12 cellular contexts compared by ENCODE assay signal in genomic region chr19:19485161-19485997, GRCh38. TPM values are rescaled to one million over a fixed set of nuclear protein-coding genes. Genes with fewer than 3 reads are reported as not detected.
DNase-seq lines count a peak whose midpoint lies in the region; ATAC-seq and TF ChIP-seq lines count a peak whose summit lies in the region.
"Had no signal": no experiment of that assay in that cellular context is flagged by ENCODE, and none has a peak within 500 bp of the region (broad histone marks: within the 10 kb centered on the region; RNA-seq: fewer than 3 reads in every experiment).

No MANE protein-coding gene starts in this region.

- no peak for ATAC-seq in CD4-positive, alpha-beta T cell (ENCODE audit: poor library complexity)
- ATAC-seq in IMR-90 (ENCODE audit: low read depth) = peak; percentile 24
- ATAC-seq: activated CD4-positive, CD25-positive, alpha-beta regulatory T cell treated with anti-CD3 and anti-CD28 coated beads, Interleukin-2, amount 50 U/mL, for 24 hours had no signal

- peaks cover 45% of the 10 kb centered on the region for H3K4me1 ChIP-seq in IMR-90 (ENCODE audit: control insufficient read depth, insufficient read depth, low read length)

- peaks cover 26% of the 10 kb centered on the region for H3K9me1 ChIP-seq in IMR-90 (ENCODE audit: insufficient read depth, low read length)

- H2AK5ac ChIP-seq in IMR-90 (ENCODE audit: low read depth, low read length) = peak overlapping the region; percentile 63; the same call in 1 of the 2 replicates

- WGBS in IMR-90 (ENCODE audit: extremely low coverage in 2 of 2, insufficient read length in 1 of 2), 2 experiments = 36% methylated on average over 4 of the region's 15 CpGs; no CpG with 5 or more reads in 1 of the 2 experiments

- H4K91ac ChIP-seq in IMR-90 (ENCODE audit: insufficient read depth, low read depth, low read length) = peak overlapping the region; percentile 49

- H4K20me1 ChIP-seq in IMR-90 (ENCODE audit: insufficient read depth, low read length) = peaks cover 16% of the 10 kb centered on the region; the same call in 1 of the 2 replicates

- H3K4me1 Mint-ChIP-seq in CD4-positive, alpha-beta T cell (ENCODE audit: low read depth) = peaks cover 68% of the 10 kb centered on the region
- H3K4me1 Mint-ChIP-seq in chondrocyte (ENCODE audit: low read depth) = peaks cover 36% of the 10 kb centered on the region

- no peaks in the 10 kb centered on the region for H3K9me3 Mint-ChIP-seq in CD4-positive, alpha-beta T cell
- H3K9me3 Mint-ChIP-seq in chondrocyte (ENCODE audit: low read depth) = no peaks in the 10 kb centered on the region

- peak overlapping the region; percentile 4 for H2AFZ ChIP-seq in IMR-90 (replicated peaks; ENCODE audit: low read length, poor library complexity)

- peaks cover 31% of the 10 kb centered on the region for H3K36me3 Mint-ChIP-seq in CD4-positive, alpha-beta T cell (ENCODE audit: low read depth)
- H3K36me3 Mint-ChIP-seq in chondrocyte (ENCODE audit: low read depth) = peaks cover 2% of the 10 kb centered on the region

- POLR2A ChIA-PET in CD4-positive, alpha-beta T cell (lab: Charles Lee) = interaction anchor here (0.7 to 7.0 kb wide), 3 partner anchors 27 to 121 kb away, joined by 3 to 81 read pairs (median 3); no protein-coding TSS in a partner anchor
- POLR2A ChIA-PET in IMR-90 (lab: Charles Lee; ENCODE audit: unreplicated experiment) = no interaction called here

- H3K4ac ChIP-seq in IMR-90 (ENCODE audit: low read depth, low read length) = peak overlapping the region; percentile 59

- H3K36me3 ChIP-seq in IMR-90 (ENCODE audit: control insufficient read depth, insufficient read depth, low read length) = peaks cover 4% of the 10 kb centered on the region; the same call in 1 of the 2 replicates

- peak overlapping the region; percentile 16 for H3K23ac ChIP-seq in IMR-90 (ENCODE audit: low read depth, low read length)

- DNase-seq in CD4-positive, alpha-beta T cell = no peak
- DNase-seq in IMR-90 = peak; percentile 68
- no peak for DNase-seq in chondrocyte (ENCODE audit: low spot score)
- DNase-seq in myocyte (ENCODE audit: low read depth) = peak; percentile 80
- DNase-seq in KG1 (lab: John Stamatoyannopoulos, UW) = no peak
- DNase-seq in DMS79 (lab: John Stamatoyannopoulos, UW) = no peak
- DNase-seq in effector CD8-positive, alpha-beta T cell (lab: John Stamatoyannopoulos, UW) = no peak
- DNase-seq in NCI-H226 = no peak
- DNase-seq: cerebellar nuclear complex, NCI-H446 had no signal

- H2BK5ac ChIP-seq in IMR-90 (ENCODE audit: low read depth, low read length, poor library complexity, severe bottlenecking) = peak overlapping the region; percentile 29

- TF ChIP-seq POLR2A in IMR-90 (IDR thresholded peaks at IDR 0.05; ENCODE audit: low read depth, low read length) = no peak

- intact Hi-C loops in CD4-positive, alpha-beta T cell (cut with DNase I, micrococcal nuclease) = no loop called here
- intact Hi-C loops in IMR-90 (cut with micrococcal nuclease) = loop anchor here (5.0 kb wide), 1 partner anchor 98 kb away; no protein-coding TSS in a partner anchor

- no peak overlapping the region for H3K56ac ChIP-seq in IMR-90 (ENCODE audit: extremely low read depth, insufficient read depth, low read length)

- peak overlapping the region; percentile 18 to 51 for H4K8ac ChIP-seq in IMR-90 (ENCODE audit: low read depth in 2 of 2, low read length in 2 of 2)

- H3K27ac Mint-ChIP-seq in CD4-positive, alpha-beta T cell = peak overlapping the region; percentile 99
- H3K27ac Mint-ChIP-seq in chondrocyte (ENCODE audit: unreplicated experiment) = peak overlapping the region; percentile 50

- no peaks in the 10 kb centered on the region for H3K27me3 ChIP-seq in CD4-positive, alpha-beta T cell (ENCODE audit: control insufficient read depth, insufficient read depth, low read length)
- H3K27me3 ChIP-seq in IMR-90 (ENCODE audit: control insufficient read depth, insufficient read depth, low read length) = no peaks in the 10 kb centered on the region

- no peak overlapping the region for H3K27ac ChIP-seq in CD4-positive, alpha-beta T cell (ENCODE audit: low read depth, low read length)
- H3K27ac ChIP-seq in IMR-90 (ENCODE audit: insufficient read depth, low read length) = peak overlapping the region; percentile 61

- H2AK9ac ChIP-seq in IMR-90 (replicated peaks; ENCODE audit: low read depth, low read length, poor library complexity) = peak overlapping the region; percentile 51

- in situ Hi-C loops in IMR-90 (cut with MboI; ENCODE audit: low sequenced_read_pairs) = no loop called here

- dilution Hi-C loops in IMR-90 (cut with HindIII; ENCODE audit: low sequenced_read_pairs, unreplicated experiment) = no loop called here

- peaks cover 14 to 85% of the 10 kb centered on the region in 2 experiments for H3K79me1 ChIP-seq in IMR-90 (ENCODE audit: low read depth in 1 of 2, low read length in 2 of 2)

- CTCF ChIA-PET in CD4-positive, alpha-beta T cell (lab: Charles Lee) = interaction anchor here (0.9 kb wide), 1 partner anchor 10 kb away, joined by 3 read pairs; no protein-coding TSS in a partner anchor
- CTCF ChIA-PET in IMR-90 (lab: Yijun Ruan, JAX) = interaction anchor here (1.3 kb wide), 1 partner anchor 9 kb away, joined by 4 read pairs; no protein-coding TSS in a partner anchor

- H3K9ac ChIP-seq in IMR-90 (ENCODE audit: low read depth, low read length) = peak overlapping the region; percentile 17; the same call in 1 of the 2 replicates

- H3K4me2 ChIP-seq in IMR-90 (ENCODE audit: low read depth, low read length) = peak overlapping the region; percentile 30; the same call in 1 of the 2 replicates

- no peaks in the 10 kb centered on the region for H3K9me3 ChIP-seq in CD4-positive, alpha-beta T cell (ENCODE audit: control insufficient read depth, low read length)
- no peaks in the 10 kb centered on the region for H3K9me3 ChIP-seq in IMR-90 (ENCODE audit: control insufficient read depth, insufficient read depth, low read length)

- H4K5ac ChIP-seq in IMR-90 (ENCODE audit: low read depth, low read length) = peak overlapping the region; percentile 25

- peak overlapping the region; percentile 34 for H3K14ac ChIP-seq in IMR-90 (replicated peaks; ENCODE audit: low read depth, low read length)

- no peak overlapping the region for H3K18ac ChIP-seq in IMR-90 (ENCODE audit: low read depth, low read length)

- H3K27me3 Mint-ChIP-seq in CD4-positive, alpha-beta T cell = no peaks in the 10 kb centered on the region
- H3K27me3 Mint-ChIP-seq in chondrocyte (ENCODE audit: low read depth) = no peaks in the 10 kb centered on the region

- no TSS peak for BruUV-seq in IMR-90 (replicated peaks; lab: Mats Ljungman, UMichigan)

- no peak overlapping the region; the same call in 1 of the 2 replicates for H2BK120ac ChIP-seq in IMR-90 (ENCODE audit: low read depth, low read length)

- no peak for TF ChIP-seq CTCF in CD4-positive, alpha-beta T cell (IDR thresholded peaks at IDR 0.05)
- TF ChIP-seq CTCF in IMR-90 (conservative IDR thresholded peaks at IDR 0.05; ENCODE audit: low read depth, low read length) (no peak), chondrocyte (IDR thresholded peaks at IDR 0.05) (no peak)

- no peak overlapping the region for H3K4me3 Mint-ChIP-seq in CD4-positive, alpha-beta T cell
- no peak overlapping the region for H3K4me3 Mint-ChIP-seq in chondrocyte (ENCODE audit: unreplicated experiment)

- H3K4me3 ChIP-seq in IMR-90 (ENCODE audit: insufficient read depth, low read depth, low read length) = no peak overlapping the region

- no peak overlapping the region for H2BK15ac ChIP-seq in IMR-90 (ENCODE audit: low read depth, low read length)

- H2BK20ac ChIP-seq in IMR-90 (ENCODE audit: low read depth, low read length) = no peak overlapping the region; the same call in 1 of the 2 replicates

- TF ChIP-seq RAD21 in IMR-90 (IDR thresholded peaks at IDR 0.05; ENCODE audit: low read length) = no peak; the same call in 1 of the 2 replicates

TF ChIP-seq in IMR-90, 13 proteins besides CTCF, POLR2A, EP300 and RAD21 (continues in another document):
- TF ChIP-seq RFX5 (IDR thresholded peaks at IDR 0.05; ENCODE audit: low read depth, low read length) (no peak), CEBPB (IDR thresholded peaks at IDR 0.05; ENCODE audit: low read depth, low read length) (peak; percentile 40; the same call in 1 of the 2 replicates)

RNA-seq across cellular contexts. Expression of gene TSSK6, which starts 30.0 kb away (rescaled TPM):
- total RNA-seq in CD4-positive, alpha-beta T cell = 1 to 10 TPM; 3.4 to 5.5 TPM
- total RNA-seq in IMR-90 (2012; rRNA removed) = 0.56 and 1.3 TPM in 2 replicates
- 2.0 and 2.2 TPM in 2 replicates for polyA plus RNA-seq in IMR-90 (2012; rRNA removed)
- polyA plus RNA-seq in IMR-90 (2012; cell fraction: cytosol; rRNA removed) = 1.7 and 2.5 TPM in 2 replicates
- polyA plus RNA-seq in IMR-90 (2012; cell fraction: nucleus; rRNA removed; ENCODE audit: low replicate concordance) = 0.96 and 4.6 TPM in 2 replicates
- 1.3 to 1.8 TPM (median 1.4 TPM) in 3 replicates for total RNA-seq in chondrocyte
- total RNA-seq in myocyte = 0.91 and 1.4 TPM in 2 replicates
- polyA plus RNA-seq in myocyte (2012) = 2.8 TPM

RNA-seq across cellular contexts. Expression of gene NDUFA13, which starts 30.6 kb away (rescaled TPM):
- 100 to 1,000 TPM; 145 to 156 TPM for total RNA-seq in CD4-positive, alpha-beta T cell
- 30.6 and 33.6 TPM in 2 replicates for total RNA-seq in IMR-90 (2012; rRNA removed)
- 667 and 912 TPM in 2 replicates for polyA plus RNA-seq in IMR-90 (2012; rRNA removed)
- polyA plus RNA-seq in IMR-90 (2012; cell fraction: cytosol; rRNA removed) = 91.5 and 373 TPM in 2 replicates
- polyA plus RNA-seq in IMR-90 (2012; cell fraction: nucleus; rRNA removed; ENCODE audit: low replicate concordance) = 118 and 386 TPM in 2 replicates
- 313 to 316 TPM (median 313 TPM) in 3 replicates for total RNA-seq in chondrocyte
- total RNA-seq in myocyte = 18.0 and 46.5 TPM in 2 replicates
- 588 TPM for polyA plus RNA-seq in myocyte (2012)

RNA-seq across cellular contexts. Expression of gene YJEFN3, which starts 43.3 kb away (rescaled TPM):
- total RNA-seq in CD4-positive, alpha-beta T cell = 1 to 10 TPM; 3.7 to 4.4 TPM
- total RNA-seq in IMR-90 (2012; rRNA removed) (0.56 and 0.72 TPM in 2 replicates), chondrocyte (3.6 to 5.3 TPM (median 4.0 TPM) in 3 replicates), myocyte (1.6 and 4.5 TPM in 2 replicates)
- 4.0 and 4.8 TPM in 2 replicates for polyA plus RNA-seq in IMR-90 (2012; rRNA removed)
- 2.3 and 3.9 TPM in 2 replicates for polyA plus RNA-seq in IMR-90 (2012; cell fraction: cytosol; rRNA removed)
- 30.3 and 57.8 TPM in 2 replicates for polyA plus RNA-seq in IMR-90 (2012; cell fraction: nucleus; rRNA removed; ENCODE audit: low replicate concordance)
- 3.3 TPM for polyA plus RNA-seq in myocyte (2012)

RNA-seq across cellular contexts. Expression of gene CILP2, which starts 52.7 kb away (rescaled TPM):
- 1 to 10 TPM; 1.1 to 1.7 TPM for total RNA-seq in CD4-positive, alpha-beta T cell
- total RNA-seq in IMR-90 (2012; rRNA removed) (0.18 and 0.28 TPM in 2 replicates), chondrocyte (5.8 to 12.7 TPM (median 11.7 TPM) in 3 replicates), myocyte (0.26 and 0.62 TPM in 2 replicates)
- polyA plus RNA-seq in IMR-90 (2012; rRNA removed) = 0.87 and 0.96 TPM in 2 replicates
- 0.65 and 1.2 TPM in 2 replicates for polyA plus RNA-seq in IMR-90 (2012; cell fraction: cytosol; rRNA removed)
- 0.96 and 2.9 TPM in 2 replicates for polyA plus RNA-seq in IMR-90 (2012; cell fraction: nucleus; rRNA removed; ENCODE audit: low replicate concordance)
- 1.4 TPM for polyA plus RNA-seq in myocyte (2012)
- total RNA-seq: kidney epithelial cell had no signal

Comparison
In these comparisons a context has a peak if more than half of its experiments do, and no peak if none do; other contexts are left out.
1. DNase-seq: peak in IMR-90 (single experiment) and myocyte (single experiment); none in CD4-positive, alpha-beta T cell (0 of 10), chondrocyte (single experiment), KG1 (single experiment), DMS79 (single experiment), effector CD8-positive, alpha-beta T cell (single experiment) and NCI-H226 (single experiment).